ENCODE assay signal across 18 cellular contexts in the genomic region with DNA sequence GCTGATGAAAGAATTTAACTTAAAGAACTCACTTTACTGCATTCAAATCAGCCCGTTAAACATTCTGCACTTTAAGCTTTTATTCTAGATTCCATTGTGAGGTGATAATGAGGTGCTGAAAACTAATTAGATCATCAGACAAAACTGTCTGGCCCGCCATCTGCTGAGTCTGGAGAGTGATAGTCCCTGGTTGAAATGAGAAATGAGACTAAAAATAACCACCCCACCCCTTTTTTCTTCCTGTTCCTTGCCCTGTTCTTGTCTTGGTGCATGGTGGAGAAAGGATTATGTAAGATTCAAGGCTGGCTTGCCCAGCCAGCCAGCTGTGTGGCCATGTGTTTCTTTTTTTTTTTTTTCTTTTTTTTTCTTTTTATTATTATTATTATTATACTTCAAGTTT.
A peak's percentile ranks its signal among the peaks of the same experiment; 100 is the strongest.
DNase-seq lines count a peak whose midpoint lies in the region; ATAC-seq and TF ChIP-seq lines count a peak whose summit lies in the region.
"Had no signal": no experiment of that assay in that cellular context is flagged by ENCODE, and none has a peak within 500 bp of the region (broad histone marks: within the 10 kb centered on the region; RNA-seq: fewer than 3 reads in every experiment).

No MANE protein-coding gene starts in this region.

- H3K27ac Mint-ChIP-seq in activated naive CD4-positive, alpha-beta T cell treated with anti-CD3 and anti-CD28 coated beads, Interleukin-2, amount 10 ng/mL, durations not matched to agents 7 days and 5 days, result no peak overlapping the region
- H3K27ac Mint-ChIP-seq in effector memory CD8-positive, alpha-beta T cell, result no peak overlapping the region
- H3K27ac Mint-ChIP-seq: GM23338 had no signal

- no peak overlapping the region for H3K4me3 Mint-ChIP-seq in activated naive CD4-positive, alpha-beta T cell treated with anti-CD3 and anti-CD28 coated beads, Interleukin-2, amount 10 ng/mL, durations not matched to agents 7 days and 5 days
- H3K4me3 Mint-ChIP-seq in effector memory CD8-positive, alpha-beta T cell, result no peak overlapping the region
- H3K4me3 Mint-ChIP-seq: GM23338 had no signal

- TF ChIP-seq CTCF in BE2C (IDR thresholded peaks at IDR 0.05; ENCODE audit: low read depth, low read length), result no peak

- peaks cover 6% of the 10 kb centered on the region for H3K9me3 Mint-ChIP-seq in activated naive CD4-positive, alpha-beta T cell treated with anti-CD3 and anti-CD28 coated beads, Interleukin-2, amount 10 ng/mL, durations not matched to agents 7 days and 5 days
- peaks cover 7 to 8% of the 10 kb centered on the region in 2 donors for H3K9me3 Mint-ChIP-seq in effector memory CD8-positive, alpha-beta T cell

- H3K27me3 Mint-ChIP-seq in activated naive CD4-positive, alpha-beta T cell treated with anti-CD3 and anti-CD28 coated beads, Interleukin-2, amount 10 ng/mL, durations not matched to agents 7 days and 5 days, result no peaks in the 10 kb centered on the region
- H3K27me3 Mint-ChIP-seq in effector memory CD8-positive, alpha-beta T cell, result no peaks in the 10 kb centered on the region

- ATAC-seq in effector memory CD8-positive, alpha-beta T cell (replicated peaks), result no peak
- ATAC-seq: GM12878, HCT116 had no signal

- H3K36me3 ChIP-seq in BE2C, result no peaks in the 10 kb centered on the region

- in situ Hi-C loops in G401 (cut with HindIII; ENCODE audit: low sequenced_read_pairs), result no loop called here

- H3K4me3 ChIP-seq in BE2C (ENCODE audit: low read depth, low read length), result peak overlapping the region; percentile 40
- H3K4me3 ChIP-seq: GM12878, GM23338 had no signal

- no peaks in the 10 kb centered on the region for H3K36me3 Mint-ChIP-seq in activated naive CD4-positive, alpha-beta T cell treated with anti-CD3 and anti-CD28 coated beads, Interleukin-2, amount 10 ng/mL, durations not matched to agents 7 days and 5 days
- H3K36me3 Mint-ChIP-seq in effector memory CD8-positive, alpha-beta T cell (ENCODE audit: insufficient read depth), result no peaks in the 10 kb centered on the region

- DNase-seq in BE2C (no peak), G401 (ENCODE audit: low spot score) (peak; percentile 47), NCI-H82 (lab: John Stamatoyannopoulos, UW) (peak; percentile 96), inferior parietal cortex (ENCODE audit: extremely low spot score) (peak; percentile 45), DMS153 treated with DMSO at 0.1 percent for 48 hours (lab: John Stamatoyannopoulos, UW; ENCODE audit: unreplicated experiment) (no peak)
- DNase-seq in activated naive CD4-positive, alpha-beta T cell treated with anti-CD3 and anti-CD28 coated beads, Interleukin-2, amount 10 ng/mL, durations not matched to agents 7 days and 5 days, result no peak
- DNase-seq in effector memory CD8-positive, alpha-beta T cell, result no peak
- DNase-seq: Calu3, DND-41, GDM1, NCI-H1417 treated with DMSO at 0.1 percent for 48 hours, NCI-H1930, NCI-H510A treated with DMSO at 0.1 percent for 48 hours, SHP77 had no signal

- H3K4me1 Mint-ChIP-seq in activated naive CD4-positive, alpha-beta T cell treated with anti-CD3 and anti-CD28 coated beads, Interleukin-2, amount 10 ng/mL, durations not matched to agents 7 days and 5 days, result no peaks in the 10 kb centered on the region
- H3K4me1 Mint-ChIP-seq in effector memory CD8-positive, alpha-beta T cell (ENCODE audit: low read depth in 2 of 2), result no peaks in the 10 kb centered on the region

- no peaks in the 10 kb centered on the region for H3K9me3 ChIP-seq in BE2C
- H3K9me3 ChIP-seq: SK-N-SH had no signal

- peaks cover 9% of the 10 kb centered on the region; the same call in 1 of the 2 replicates for H3K4me1 ChIP-seq in BE2C

- H3K27me3 ChIP-seq in BE2C, result no peaks in the 10 kb centered on the region

- CTCF ChIA-PET in activated naive CD4-positive, alpha-beta T cell treated with anti-CD3 and anti-CD28 coated beads, Interleukin-2, amount 10 ng/mL, durations not matched to agents 7 days and 5 days (lab: Charles Lee), result no interaction called here

Comparison
In these comparisons a context has a peak if more than half of its experiments do, and no peak if none do; other contexts are left out.
1. DNase-seq: peak in G401 (single experiment), NCI-H82 (single experiment) and inferior parietal cortex (single experiment); none in BE2C (single experiment), activated naive CD4-positive, alpha-beta T cell treated with anti-CD3 and anti-CD28 coated beads, Interleukin-2, amount 10 ng/mL, durations not matched to agents 7 days and 5 days (single experiment), DMS153 treated with DMSO at 0.1 percent for 48 hours (single experiment) and effector memory CD8-positive, alpha-beta T cell (0 of 3).